In the genomic region with DNA sequence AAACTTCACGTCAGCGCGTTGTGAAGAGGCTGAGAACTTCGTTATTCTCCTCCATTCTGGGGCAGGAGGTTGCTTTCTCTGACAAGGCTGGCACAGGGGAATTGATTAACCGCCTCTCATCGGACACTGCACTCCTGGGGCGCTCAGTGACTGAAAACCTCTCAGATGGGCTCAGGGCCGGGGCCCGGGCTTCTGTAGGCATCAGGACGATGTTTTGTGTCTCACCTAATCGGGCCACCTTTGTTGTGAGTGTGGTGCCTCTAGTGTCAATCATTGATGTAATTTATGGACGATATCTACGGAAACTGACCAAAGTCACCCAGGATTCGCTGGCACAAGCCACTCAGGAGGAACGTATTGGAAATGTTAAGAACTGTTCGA, we compare ENCODE assay signal across 13 cellular contexts. TPM values are rescaled to one million over a fixed set of nuclear protein-coding genes. Genes with fewer than 3 reads are reported as not detected.
DNase-seq lines count a peak whose midpoint lies in the region; ATAC-seq, FAIRE-seq and TF ChIP-seq lines count a peak whose summit lies in the region.
"Not testable (repeated sequence)": the region's sequence is repeated elsewhere in the genome, so short reads cannot be mapped to it uniquely, and the experiment has no call there.
"Had no signal": no experiment of that assay in that cellular context is flagged by ENCODE, and none has a peak within 500 bp of the region (broad histone marks: within the 10 kb centered on the region; RNA-seq: fewer than 3 reads in every experiment).

No MANE protein-coding gene starts in this region.

- not testable (repeated sequence) for H4K5ac ChIP-seq in H1 (ENCODE audit: insufficient read length, low read depth, low read length)

- not testable (repeated sequence) for TF ChIP-seq EP300 in A549 (IDR thresholded peaks at IDR 0.05); H1 (IDR thresholded peaks at IDR 0.05; ENCODE audit: borderline replicate concordance in 1 of 2, low read depth in 2 of 2, low read length in 2 of 2)

- H3K4ac ChIP-seq in H1 (replicated peaks; ENCODE audit: insufficient read length, low read depth, low read length), result not testable (repeated sequence)

- H2BK120ac ChIP-seq in H1 (replicated peaks; ENCODE audit: low read depth, low read length), result not testable (repeated sequence)

- not testable (repeated sequence) for H2BK12ac ChIP-seq in H1 (ENCODE audit: low read depth, low read length)

- TF ChIP-seq CTCF in A549 (IDR thresholded peaks at IDR 0.05); H1 (IDR thresholded peaks at IDR 0.05; ENCODE audit: control extremely low read depth in 1 of 3, insufficient read depth in 1 of 3, low read depth in 1 of 3, low read length in 3 of 3); mesothelial cell of epicardium (IDR thresholded peaks at IDR 0.05; ENCODE audit: unreplicated experiment); progenitor cell of endocrine pancreas (IDR thresholded peaks at IDR 0.05; ENCODE audit: unreplicated experiment); testis (IDR thresholded peaks at IDR 0.05): not testable (repeated sequence)

- H3K18ac ChIP-seq in H1 (ENCODE audit: extremely low read depth, low read length), result not testable (repeated sequence)

- H3K79me2 ChIP-seq in H1 (ENCODE audit: control insufficient read depth in 1 of 2, insufficient read depth in 2 of 2, low read length in 2 of 2), result not testable (repeated sequence)

- intact Hi-C loops in left ventricle myocardium superior (cut with micrococcal nuclease); testis (cut with DNase I; ENCODE audit: low total_unique reads): not testable (repeated sequence)

- not testable (repeated sequence) for H3K27ac Mint-ChIP-seq in activated CD8-positive, alpha-beta memory T cell treated with anti-CD3 and anti-CD28 coated beads, Interleukin-2, amount 10 ng/mL, durations not matched to agents 7 days and 5 days; mesothelial cell of epicardium; progenitor cell of endocrine pancreas

- H3K27ac ChIP-seq in A549; HUES64 (ENCODE audit: low read depth, low read length); H1 (ENCODE audit: low read depth, low read length): not testable (repeated sequence)
- H3K27ac ChIP-seq in testis, result peak overlapping the region in 1 of 2 donors; percentile 50

- not testable (repeated sequence) for DNase-seq in A549 (ENCODE audit: low read depth in 1 of 2, low spot score in 1 of 2); H1 (ENCODE audit: low read depth in 1 of 2, low spot score in 2 of 2); mesothelial cell of epicardium (ENCODE audit: low spot score in 2 of 2, unreplicated experiment in 2 of 2); progenitor cell of endocrine pancreas (ENCODE audit: low spot score, unreplicated experiment); testis
- DNase-seq in activated CD8-positive, alpha-beta memory T cell treated with anti-CD3 and anti-CD28 coated beads, Interleukin-2, amount 10 ng/mL, durations not matched to agents 7 days and 5 days, result peak; percentile 33
- DNase-seq in left ventricle myocardium superior, result peak; percentile 10

- H4K91ac ChIP-seq in H1 (replicated peaks; ENCODE audit: insufficient read length, low read length), result not testable (repeated sequence)

- not testable (repeated sequence) for H3K56ac ChIP-seq in H1 (replicated peaks; ENCODE audit: insufficient read length, low read depth, low read length)

- H3K9ac ChIP-seq in HUES64 (ENCODE audit: low read depth, low read length); H1 (replicated peaks in 1 of 4; ENCODE audit: extremely low read depth in 1 of 4, low read depth in 3 of 4, low read length in 3 of 4): not testable (repeated sequence)

- H3K14ac ChIP-seq in H1 (ENCODE audit: insufficient read length), result not testable (repeated sequence)

- not testable (repeated sequence) for H3K9me3 ChIP-seq in A549; HUES64 (ENCODE audit: insufficient read depth, low read depth, low read length); testis
- H3K9me3 ChIP-seq in H1 (ENCODE audit: insufficient read depth in 2 of 2, low read depth in 1 of 2, low read length in 1 of 2), result peaks cover 0 to 12% of the 10 kb centered on the region in 2 experiments; a peak in 1 of 4 replicates

- H3K36me3 ChIP-seq in HUES64 (ENCODE audit: insufficient read depth, low read length); H1 (ENCODE audit: control insufficient read depth in 2 of 4, insufficient read depth in 4 of 4, low read length in 3 of 4); testis (ENCODE audit: low read depth, missing control alignments): not testable (repeated sequence)

- 59% methylated on average over 16 of the region's 16 CpGs for WGBS in A549 (ENCODE audit: missing lambda C conversion rate)
- WGBS in HUES64, result 84% methylated on average over 15 of the region's 16 CpGs
- WGBS in H1 (ENCODE audit: extremely low coverage in 1 of 2, insufficient coverage in 1 of 2, insufficient read length in 1 of 2, insufficient replicate concordance in 2 of 2, low coverage in 1 of 2, low lambda C conversion rate in 2 of 2, missing lambda C conversion rate in 1 of 2), 2 experiments, result 85% methylated on average over 16 of the region's 16 CpGs; no CpG with 5 or more reads in 1 of the 2 experiments
- 56 to 67% methylated on average over 16 of the region's 16 CpGs for WGBS in testis, 2 donors

- not testable (repeated sequence) for H4K8ac ChIP-seq in H1 (ENCODE audit: extremely low read depth, insufficient read depth, low read length)

- H3K23me2 ChIP-seq in H1 (ENCODE audit: low read depth, low read length), result not testable (repeated sequence)

- H3K4me3 Mint-ChIP-seq in activated CD8-positive, alpha-beta memory T cell treated with anti-CD3 and anti-CD28 coated beads, Interleukin-2, amount 10 ng/mL, durations not matched to agents 7 days and 5 days, result not testable (repeated sequence)
- H3K4me3 Mint-ChIP-seq in mesothelial cell of epicardium (peak overlapping the region; percentile 47), progenitor cell of endocrine pancreas (ENCODE audit: low read depth) (peak overlapping the region; percentile 42)

- POLR2A ChIA-PET in A549 (lab: Yijun Ruan, JAX); H1 (lab: Charles Lee; ENCODE audit: partially characterized antibody): not testable (repeated sequence)

- H3K4me2 ChIP-seq in A549 (peak overlapping the region; percentile 92), H1 (ENCODE audit: insufficient read depth in 1 of 2, low read depth in 2 of 2, low read length in 2 of 2) (peak overlapping the region in 1 of 2 experiments; percentile 51; a peak in 2 of 4 replicates)

- not testable (repeated sequence) for H2BK5ac ChIP-seq in H1 (ENCODE audit: low read depth, low read length)

- TF ChIP-seq RAD21 in A549 (conservative IDR thresholded peaks at IDR 0.05 in 1 of 2, IDR thresholded peaks at IDR 0.05 in 1 of 2); H1 (IDR thresholded peaks at IDR 0.05 in 1 of 2, conservative IDR thresholded peaks at IDR 0.05 in 1 of 2; ENCODE audit: low read depth in 2 of 2, low read length in 2 of 2): not testable (repeated sequence)

- not testable (repeated sequence) for H3K27me3 ChIP-seq in HUES64 (ENCODE audit: insufficient read depth, low read length); H1 (replicated peaks in 1 of 4; ENCODE audit: control insufficient read depth in 3 of 4, extremely low read depth in 1 of 4, insufficient read depth in 3 of 4, low read length in 3 of 4); testis

- H3K4me1 Mint-ChIP-seq in activated CD8-positive, alpha-beta memory T cell treated with anti-CD3 and anti-CD28 coated beads, Interleukin-2, amount 10 ng/mL, durations not matched to agents 7 days and 5 days; mesothelial cell of epicardium; progenitor cell of endocrine pancreas (ENCODE audit: low read depth): not testable (repeated sequence)

- not testable (repeated sequence) for H3K27me3 Mint-ChIP-seq in activated CD8-positive, alpha-beta memory T cell treated with anti-CD3 and anti-CD28 coated beads, Interleukin-2, amount 10 ng/mL, durations not matched to agents 7 days and 5 days; progenitor cell of endocrine pancreas
- H3K27me3 Mint-ChIP-seq in mesothelial cell of epicardium (ENCODE audit: low read depth), result peaks cover 16% of the 10 kb centered on the region

- H2BK20ac ChIP-seq in H1 (ENCODE audit: low read length), result not testable (repeated sequence)

- H3K36me3 Mint-ChIP-seq in activated CD8-positive, alpha-beta memory T cell treated with anti-CD3 and anti-CD28 coated beads, Interleukin-2, amount 10 ng/mL, durations not matched to agents 7 days and 5 days; mesothelial cell of epicardium; progenitor cell of endocrine pancreas (ENCODE audit: insufficient read depth): not testable (repeated sequence)

- H2BK15ac ChIP-seq in H1 (ENCODE audit: low read length), result not testable (repeated sequence)

- not testable (repeated sequence) for H4K20me1 ChIP-seq in H1 (replicated peaks in 1 of 2; ENCODE audit: control insufficient read depth in 1 of 2, insufficient read depth in 2 of 2, low read length in 2 of 2)

- CTCF ChIA-PET in A549 (lab: Yijun Ruan, JAX); activated CD8-positive, alpha-beta memory T cell treated with anti-CD3 and anti-CD28 coated beads, Interleukin-2, amount 10 ng/mL, durations not matched to agents 7 days and 5 days (lab: Charles Lee); H1 (lab: Charles Lee; ENCODE audit: partially characterized antibody): not testable (repeated sequence)

- ATAC-seq in A549, result peak in 1 of 2 experiments; percentile 32; a peak in 3 of 6 replicates
- ATAC-seq in activated CD8-positive, alpha-beta memory T cell treated with anti-CD3 and anti-CD28 coated beads, Interleukin-2, amount 10 ng/mL, durations not matched to agents 7 days and 5 days; left ventricle myocardium superior: not testable (repeated sequence)

- not testable (repeated sequence) for H2AK5ac ChIP-seq in H1 (ENCODE audit: low read depth, low read length)

- FAIRE-seq in A549 (lab: Jason Lieb, UNC); H1 (lab: Jason Lieb, UNC): not testable (repeated sequence)

- H3K9me3 Mint-ChIP-seq in activated CD8-positive, alpha-beta memory T cell treated with anti-CD3 and anti-CD28 coated beads, Interleukin-2, amount 10 ng/mL, durations not matched to agents 7 days and 5 days (ENCODE audit: low read depth); mesothelial cell of epicardium; progenitor cell of endocrine pancreas (ENCODE audit: low read depth): not testable (repeated sequence)

- H3K4me1 ChIP-seq in A549; HUES64 (ENCODE audit: insufficient read depth, low read length); H1 (replicated peaks in 1 of 4; ENCODE audit: control insufficient read depth in 3 of 4, insufficient read depth in 4 of 4, low read length in 3 of 4); testis: not testable (repeated sequence)

- not testable (repeated sequence) for H3K79me1 ChIP-seq in H1 (ENCODE audit: low read depth, low read length)

- peak overlapping the region; percentile 45 for H3K4me3 ChIP-seq in A549
- H3K4me3 ChIP-seq in HUES64 (ENCODE audit: low read length), result peak overlapping the region; percentile 42
- 0 out of 8 replicates have a peak overlapping the region, but pooled peaks of 1 of the 4 experiments have one; percentile 4 for H3K4me3 ChIP-seq in H1 (ENCODE audit: extremely low read depth in 1 of 4, insufficient read depth in 2 of 4, low read depth in 3 of 4, low read length in 4 of 4)
- H3K4me3 ChIP-seq in testis, result peak overlapping the region; percentile 44 to 53

- not testable (repeated sequence) for H3K23ac ChIP-seq in H1 (ENCODE audit: insufficient read length)

- peak overlapping the region; percentile 76; the same call in 1 of the 2 replicates for H2AFZ ChIP-seq in H1 (ENCODE audit: low read length)

- TF ChIP-seq POLR2A in A549 (IDR thresholded peaks at IDR 0.05; ENCODE audit: low read length); H1 (IDR thresholded peaks at IDR 0.05; ENCODE audit: control extremely low read depth in 1 of 2, low read depth in 2 of 2, low read length in 2 of 2); testis (IDR thresholded peaks at IDR 0.05): not testable (repeated sequence)

RNA-seq across cellular contexts. Expression of a gene that starts 43.9 kb away (rescaled TPM):
- not detected in 2 replicates for polyA plus RNA-seq in A549 (2011; rRNA removed)
- polyA plus RNA-seq in A549 (2012; cell fraction: cytosol; rRNA removed), result not detected in 2 replicates
- polyA plus RNA-seq in A549 (2012; cell fraction: nucleus; rRNA removed), result not detected in 2 replicates
- not detected in 3 replicates for polyA plus RNA-seq in A549 (2017; fragmentation: RNase III; extraction: RNeasy Plus Mini Kit Qiagen cat#74134 plus additional on column Dnase treatment)
- polyA minus RNA-seq in A549 (2011; rRNA and poly(A)+ RNA removed), result not detected in 2 replicates
- not detected for polyA plus RNA-seq in HUES64 (2013, experiment 1 of 2)
- not detected for polyA plus RNA-seq in HUES64 (2013, experiment 2 of 2)
- total RNA-seq in activated CD8-positive, alpha-beta memory T cell treated with anti-CD3 and anti-CD28 coated beads, Interleukin-2, amount 10 ng/mL, durations not matched to agents 7 days and 5 days, result not detected
- total RNA-seq in H1 (2021; fragmentation: NEBNext Ultra II Directional; extraction: Animal tissue kit (Norgen Biotek cat#: 25700)), result not detected in 2 replicates
- not detected in 2 replicates for polyA plus RNA-seq in H1 (2011; rRNA removed)
- polyA plus RNA-seq in H1 (2011; cell fraction: cytosol; rRNA removed), result not detected
- polyA plus RNA-seq in H1 (2011; cell fraction: nucleus; rRNA removed), result not detected
- polyA plus RNA-seq in H1 (2012, experiment 1 of 2), result not detected in 4 replicates
- not detected for polyA plus RNA-seq in H1 (2012, experiment 2 of 2)
- polyA plus RNA-seq in H1 (2013, experiment 1 of 2), result 0.02 TPM
- not detected for polyA plus RNA-seq in H1 (2013, experiment 2 of 2)
- polyA minus RNA-seq in H1 (2011; rRNA and poly(A)+ RNA removed), result not detected in 2 replicates
- not detected for polyA minus RNA-seq in H1 (2011; cell fraction: cytosol; rRNA and poly(A)+ RNA removed)
- not detected for polyA minus RNA-seq in H1 (2011; cell fraction: nucleus; rRNA and poly(A)+ RNA removed)
- not detected for total RNA-seq in left ventricle myocardium superior
- total RNA-seq in mesothelial cell of epicardium, result not detected in 3 replicates
- total RNA-seq in progenitor cell of endocrine pancreas, result not detected in 2 replicates
- total RNA-seq in testis, result 1 to 10 TPM; 1.7 to 4.7 TPM
- 17.8 TPM for polyA plus RNA-seq in testis (ENCODE audit: insufficient read depth, low read depth, low replicate concordance)
- total RNA-seq: CD8-positive, alpha-beta memory T cell; M059J; OCI-LY7; Peyer's patch had no signal
- polyA plus RNA-seq: CD14-positive monocyte; CD8-positive, alpha-beta memory T cell had no signal
